20 cellular contexts compared by ENCODE assay signal in the genomic region with DNA sequence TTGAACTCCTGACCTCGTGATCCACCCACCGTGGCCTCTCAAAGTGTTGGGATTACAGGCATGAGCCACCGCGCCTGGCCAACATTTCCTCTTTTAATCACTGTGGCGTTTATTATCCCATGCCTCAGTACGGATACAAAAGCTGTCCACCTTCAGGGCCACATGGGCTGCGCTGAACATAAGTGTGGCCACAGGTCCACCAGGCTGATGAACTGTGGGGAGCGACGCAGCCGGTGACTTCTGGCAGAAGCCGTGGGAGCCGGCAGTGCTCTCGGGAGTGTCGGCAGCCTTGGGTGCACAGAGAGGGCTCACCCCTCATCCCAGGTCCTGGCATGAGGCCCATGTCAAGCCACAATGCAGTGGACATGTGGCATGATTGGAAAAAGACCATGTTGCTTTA.
DNase-seq lines count a peak whose midpoint lies in the region; ATAC-seq, FAIRE-seq and TF ChIP-seq lines count a peak whose summit lies in the region.
"Had no signal": no experiment of that assay in that cellular context is flagged by ENCODE, and none has a peak within 500 bp of the region (broad histone marks: within the 10 kb centered on the region; RNA-seq: fewer than 3 reads in every experiment).

No MANE protein-coding gene starts in this region.

- no peak overlapping the region for H2BK12ac ChIP-seq in neuronal stem cell (ENCODE audit: low read length)

- no peak for TF ChIP-seq CTCF in hepatocyte (IDR thresholded peaks at IDR 0.05; ENCODE audit: poor library complexity)

- H3K4me3 ChIP-seq in hepatocyte (no peak overlapping the region), neuronal stem cell (ENCODE audit: low read length in 2 of 2) (no peak overlapping the region)
- H3K4me3 ChIP-seq: A549; BLaER1 treated with 17β-estradiol and CSF1 and Interleukin-3, amounts not matched to agents 10 nM and 100 nM; PC-9; SJSA1 had no signal

- H3K36me3 ChIP-seq in hepatocyte (replicated peaks; ENCODE audit: insufficient read depth, low read depth) (no peaks in the 10 kb centered on the region), neuronal stem cell (replicated peaks in 1 of 2; ENCODE audit: control insufficient read depth in 2 of 2, insufficient read depth in 2 of 2, low read length in 2 of 2) (peaks cover 0 to 4% of the 10 kb centered on the region in 2 donors)

- H3K4ac ChIP-seq in neuronal stem cell (ENCODE audit: low read length): no peak overlapping the region

- H3K79me2 ChIP-seq in hepatocyte: peaks cover 89% of the 10 kb centered on the region

- no peak overlapping the region for H3K14ac ChIP-seq in neuronal stem cell (ENCODE audit: low read length)

- peak overlapping the region; percentile 54 for H3K18ac ChIP-seq in neuronal stem cell (ENCODE audit: low read length)

- H4K8ac ChIP-seq in neuronal stem cell (ENCODE audit: low read depth, low read length): no peak overlapping the region

- H3K9me3 ChIP-seq in hepatocyte (ENCODE audit: low read depth) (no peaks in the 10 kb centered on the region), neuronal stem cell (replicated peaks in 1 of 2; ENCODE audit: control insufficient read depth in 2 of 2, insufficient read depth in 1 of 2, low read depth in 1 of 2, low read length in 2 of 2) (peaks cover 0 to 3% of the 10 kb centered on the region in 2 donors)
- H3K9me3 ChIP-seq: A549, SJSA1 had no signal

- no peaks in the 10 kb centered on the region for H3K27me3 ChIP-seq in hepatocyte
- no peaks in the 10 kb centered on the region for H3K27me3 ChIP-seq in neuronal stem cell (ENCODE audit: control insufficient read depth in 3 of 3, insufficient read depth in 3 of 3, low read depth in 1 of 3, low read length in 3 of 3)
- H3K27me3 ChIP-seq: BLaER1 treated with 17β-estradiol and CSF1 and Interleukin-3, amounts not matched to agents 10 nM and 100 nM; SJSA1 had no signal

- no peak overlapping the region for H4K91ac ChIP-seq in neuronal stem cell (ENCODE audit: low read depth, low read length, poor library complexity)

- H3K23ac ChIP-seq in neuronal stem cell (ENCODE audit: low read depth, low read length, poor library complexity): peak overlapping the region; percentile 61

- ATAC-seq in HG03139 (IDR thresholded peaks at IDR 0.05; ENCODE audit: unreplicated experiment) (no peak), HG03469 (IDR thresholded peaks at IDR 0.05; ENCODE audit: unreplicated experiment) (no peak)
- ATAC-seq: A549 had no signal

- H3K4me2 ChIP-seq in hepatocyte: no peak overlapping the region
- no peak overlapping the region for H3K4me2 ChIP-seq in neuronal stem cell (ENCODE audit: insufficient read depth, low read length, poor library complexity, severe bottlenecking)
- H3K4me2 ChIP-seq: A549; BLaER1 treated with 17β-estradiol and CSF1 and Interleukin-3, amounts not matched to agents 10 nM and 100 nM; PC-9 had no signal

- H2BK15ac ChIP-seq in neuronal stem cell (ENCODE audit: low read length): no peak overlapping the region

- H2AFZ ChIP-seq in hepatocyte: no peak overlapping the region
- H2AFZ ChIP-seq in neuronal stem cell (ENCODE audit: low read length): no peak overlapping the region
- H2AFZ ChIP-seq: PC-9 had no signal

- H3K9me2 ChIP-seq in hepatocyte (replicated peaks; ENCODE audit: insufficient read depth): no peaks in the 10 kb centered on the region

- DNase-seq in MV-4-11 (lab: John Stamatoyannopoulos, UW): peak; percentile 21
- no peak for DNase-seq in hepatocyte (ENCODE audit: low spot score)
- DNase-seq in neuronal stem cell (ENCODE audit: low spot score): no peak
- DNase-seq in urothelium cell line (ENCODE audit: low spot score): no peak
- DNase-seq in HCEC 1CT: no peak
- DNase-seq: AML-193; CD4-positive, alpha-beta T cell; KBM-7; NCI-H1105 treated with DMSO at 0.1 percent for 48 hours; NCI-H146; NCI-H2029 treated with DMSO at 0.1 percent for 48 hours; NCI-H526 treated with DMSO at 0.1 percent for 48 hours; PC-9; Right ventricle myocardium superior had no signal

- peaks cover 12% of the 10 kb centered on the region for H3K79me1 ChIP-seq in neuronal stem cell (ENCODE audit: low read depth, low read length)

- peak overlapping the region; percentile 38 for H3K9ac ChIP-seq in neuronal stem cell (ENCODE audit: low read depth, low read length, poor library complexity)
- H3K9ac ChIP-seq: BLaER1 treated with 17β-estradiol and CSF1 and Interleukin-3, amounts not matched to agents 10 nM and 100 nM had no signal

- H3K27ac ChIP-seq in hepatocyte: peak overlapping the region; percentile 84
- no peak overlapping the region for H3K27ac ChIP-seq in neuronal stem cell (replicated peaks; ENCODE audit: low read length)
- H3K27ac ChIP-seq: A549; BLaER1 treated with 17β-estradiol and CSF1 and Interleukin-3, amounts not matched to agents 10 nM and 100 nM; PC-9; SJSA1 had no signal

- H2BK120ac ChIP-seq in neuronal stem cell (ENCODE audit: low read depth, low read length): no peak overlapping the region

- peaks cover 57% of the 10 kb centered on the region for H4K20me1 ChIP-seq in hepatocyte (ENCODE audit: insufficient read depth, poor library complexity, severe bottlenecking)

- 96% methylated on average over 14 of the region's 14 CpGs for WGBS in hepatocyte (ENCODE audit: low lambda C conversion rate, missing lambda C conversion rate)
- no CpG with 5 or more reads among the region's 14 CpGs for WGBS in neuronal stem cell (ENCODE audit: extremely low coverage in 2 of 2, insufficient read length in 2 of 2, insufficient replicate concordance in 1 of 2), 2 donors

- no peak overlapping the region for H2BK5ac ChIP-seq in neuronal stem cell (ENCODE audit: low read length)

- peak; percentile 23 for FAIRE-seq in urothelium cell line (lab: Jason Lieb, UNC)
- FAIRE-seq: A549, G401.6 had no signal

- H2AK5ac ChIP-seq in neuronal stem cell (ENCODE audit: low read depth, low read length): no peak overlapping the region

- peaks cover 32% of the 10 kb centered on the region for H3K4me1 ChIP-seq in hepatocyte (ENCODE audit: insufficient read depth)
- H3K4me1 ChIP-seq in neuronal stem cell (ENCODE audit: control insufficient read depth in 2 of 2, insufficient read depth in 1 of 2, low read depth in 1 of 2, low read length in 2 of 2): peaks cover 0 to 3% of the 10 kb centered on the region in 2 donors
